In the genomic region with DNA sequence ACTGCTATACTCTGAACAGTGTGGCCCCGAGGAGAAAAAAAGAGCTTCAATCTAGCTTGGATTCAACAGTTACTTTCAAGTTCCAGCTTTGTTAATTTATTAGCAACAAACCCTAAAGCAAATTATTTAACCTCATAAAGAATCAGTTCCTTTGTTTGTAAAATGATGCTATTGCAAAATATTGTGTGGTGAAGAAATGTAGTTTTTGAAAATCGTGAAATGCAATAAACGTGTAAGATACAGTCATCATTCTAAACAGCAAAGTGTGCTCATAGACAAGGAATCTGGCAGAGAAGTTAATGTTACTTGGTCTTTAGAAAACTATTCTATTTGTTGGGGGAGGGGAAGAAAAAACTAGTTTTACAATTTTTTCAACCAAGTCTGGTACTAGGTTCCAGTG, we compare ENCODE assay signal across 16 cellular contexts.
DNase-seq lines count a peak whose midpoint lies in the region; ATAC-seq and TF ChIP-seq lines count a peak whose summit lies in the region.
"Had no signal": no experiment of that assay in that cellular context is flagged by ENCODE, and none has a peak within 500 bp of the region (broad histone marks: within the 10 kb centered on the region; RNA-seq: fewer than 3 reads in every experiment).

No MANE protein-coding gene starts in this region.

- peak; percentile 75 for DNase-seq in EH (ENCODE audit: low read depth)
- peak; percentile 18 for DNase-seq in PC-3
- peak; percentile 53 for DNase-seq in epithelial cell of esophagus (ENCODE audit: low read depth)
- peak; percentile 4 for DNase-seq in iris pigment epithelial cell (ENCODE audit: low read depth)
- no peak for DNase-seq in effector memory CD8-positive, alpha-beta T cell
- no peak for DNase-seq in natural killer cell treated with Interleukin-12 subunit alpha and Interleukin-12 subunit beta and Interleukin-15 and Interleukin-18, amount 100 ng/mL, for 72 hours (ENCODE audit: low spot score)
- DNase-seq: ACHN, MM.1S, NCI-H1105, NCI-H1694 treated with DMSO at 0.1 percent for 48 hours had no signal

- H3K27me3 Mint-ChIP-seq in effector memory CD8-positive, alpha-beta T cell, result no peaks in the 10 kb centered on the region
- H3K27me3 Mint-ChIP-seq in natural killer cell treated with Interleukin-12 subunit alpha and Interleukin-12 subunit beta and Interleukin-15 and Interleukin-18, amount 100 ng/mL, for 72 hours, result no peaks in the 10 kb centered on the region

- no peak overlapping the region for H3K4me3 Mint-ChIP-seq in effector memory CD8-positive, alpha-beta T cell
- no peak overlapping the region for H3K4me3 Mint-ChIP-seq in natural killer cell treated with Interleukin-12 subunit alpha and Interleukin-12 subunit beta and Interleukin-15 and Interleukin-18, amount 100 ng/mL, for 72 hours

- no peaks in the 10 kb centered on the region for H3K4me1 Mint-ChIP-seq in effector memory CD8-positive, alpha-beta T cell (ENCODE audit: low read depth in 2 of 2)
- H3K4me1 Mint-ChIP-seq in natural killer cell treated with Interleukin-12 subunit alpha and Interleukin-12 subunit beta and Interleukin-15 and Interleukin-18, amount 100 ng/mL, for 72 hours (ENCODE audit: low read depth in 2 of 2), result no peaks in the 10 kb centered on the region

- TF ChIP-seq CTCF in PC-3 (conservative IDR thresholded peaks at IDR 0.05; ENCODE audit: low read depth, low read length), result no peak
- TF ChIP-seq CTCF in epithelial cell of esophagus (IDR thresholded peaks at IDR 0.05; ENCODE audit: insufficient read depth, low read depth, low read length, missing control alignments), result no peak

- H2AFZ ChIP-seq in PC-3 (ENCODE audit: low read length), result no peak overlapping the region

- peaks cover 0 to 10% of the 10 kb centered on the region in 2 donors for H3K9me3 Mint-ChIP-seq in effector memory CD8-positive, alpha-beta T cell
- H3K9me3 Mint-ChIP-seq in natural killer cell treated with Interleukin-12 subunit alpha and Interleukin-12 subunit beta and Interleukin-15 and Interleukin-18, amount 100 ng/mL, for 72 hours, result peaks cover 15% of the 10 kb centered on the region

- no peaks in the 10 kb centered on the region for H3K36me3 Mint-ChIP-seq in effector memory CD8-positive, alpha-beta T cell (ENCODE audit: insufficient read depth)
- H3K36me3 Mint-ChIP-seq in natural killer cell treated with Interleukin-12 subunit alpha and Interleukin-12 subunit beta and Interleukin-15 and Interleukin-18, amount 100 ng/mL, for 72 hours, result peaks cover 4% of the 10 kb centered on the region

- no peaks in the 10 kb centered on the region for H3K27me3 ChIP-seq in PC-3 (ENCODE audit: low read length)
- H3K27me3 ChIP-seq: BLaER1 treated with 17β-estradiol and CSF1 and Interleukin-3, amounts not matched to agents 10 nM and 100 nM had no signal

- no peaks in the 10 kb centered on the region for H4K20me1 ChIP-seq in PC-3 (ENCODE audit: low read length)
- H4K20me1 ChIP-seq: BLaER1 treated with 17β-estradiol and CSF1 and Interleukin-3, amounts not matched to agents 10 nM and 100 nM had no signal

- H3K4me1 ChIP-seq in PC-3 (ENCODE audit: insufficient read depth, low read length), result no peaks in the 10 kb centered on the region
- H3K4me1 ChIP-seq: BLaER1 treated with 17β-estradiol and CSF1 and Interleukin-3, amounts not matched to agents 10 nM and 100 nM; HAP-1 had no signal

- POLR2A ChIA-PET in PC-3 (lab: Charles Lee; ENCODE audit: unreplicated experiment), result no interaction called here

- H3K27ac Mint-ChIP-seq in effector memory CD8-positive, alpha-beta T cell, result no peak overlapping the region
- H3K27ac Mint-ChIP-seq in natural killer cell treated with Interleukin-12 subunit alpha and Interleukin-12 subunit beta and Interleukin-15 and Interleukin-18, amount 100 ng/mL, for 72 hours, result no peak overlapping the region

- CTCF ChIA-PET in PC-3 (lab: Charles Lee), result no interaction called here

- H3K36me3 ChIP-seq in PC-3 (ENCODE audit: low read depth, low read length), result no peaks in the 10 kb centered on the region
- H3K36me3 ChIP-seq: BLaER1 treated with 17β-estradiol and CSF1 and Interleukin-3, amounts not matched to agents 10 nM and 100 nM; HAP-1 had no signal

- no peak overlapping the region for H3K27ac ChIP-seq in PC-3 (ENCODE audit: low read length)
- H3K27ac ChIP-seq: BLaER1 treated with 17β-estradiol and CSF1 and Interleukin-3, amounts not matched to agents 10 nM and 100 nM had no signal

- no TSS peak for BruUV-seq in PC-3 (replicated peaks; lab: Mats Ljungman, UMichigan)

- H3F3A ChIP-seq in PC-3 (ENCODE audit: low read length, unreplicated experiment), result no peaks in the 10 kb centered on the region

- H3K9ac ChIP-seq in PC-3 (ENCODE audit: low read length), result no peak overlapping the region
- H3K9ac ChIP-seq: BLaER1 treated with 17β-estradiol and CSF1 and Interleukin-3, amounts not matched to agents 10 nM and 100 nM had no signal

- H3K79me2 ChIP-seq in PC-3 (ENCODE audit: low read length), result no peaks in the 10 kb centered on the region

- ATAC-seq in PC-3 (no peak), HG02981 (IDR thresholded peaks at IDR 0.05; ENCODE audit: unreplicated experiment) (no peak), HG03432 (IDR thresholded peaks at IDR 0.05; ENCODE audit: unreplicated experiment) (no peak)
- ATAC-seq in effector memory CD8-positive, alpha-beta T cell (replicated peaks), result no peak
- no peak for ATAC-seq in natural killer cell treated with Interleukin-12 subunit alpha and Interleukin-12 subunit beta and Interleukin-15 and Interleukin-18, amount 100 ng/mL, for 72 hours
- ATAC-seq: K562, SK-N-SH treated with all-trans-retinoic acid at 6 μM for 48 hours had no signal

- intact Hi-C loops in PC-3 (cut with micrococcal nuclease), result no loop called here

- no peaks in the 10 kb centered on the region for H3K9me2 ChIP-seq in PC-3 (replicated peaks; ENCODE audit: low read length)

- H3K4me3 ChIP-seq in PC-3 (ENCODE audit: low read length), result no peak overlapping the region
- H3K4me3 ChIP-seq in epithelial cell of esophagus (ENCODE audit: low read length), result no peak overlapping the region
- H3K4me3 ChIP-seq: BLaER1 treated with 17β-estradiol and CSF1 and Interleukin-3, amounts not matched to agents 10 nM and 100 nM; HAP-1; K562 had no signal

- H3K4me2 ChIP-seq in PC-3 (ENCODE audit: low read length), result no peak overlapping the region
- H3K4me2 ChIP-seq: BLaER1 treated with 17β-estradiol and CSF1 and Interleukin-3, amounts not matched to agents 10 nM and 100 nM had no signal

- H3K9me3 ChIP-seq in PC-3 (ENCODE audit: low read length), result no peaks in the 10 kb centered on the region
- H3K9me3 ChIP-seq: BLaER1 treated with 17β-estradiol and CSF1 and Interleukin-3, amounts not matched to agents 10 nM and 100 nM; HAP-1 had no signal

Comparison
In these comparisons a context has a peak if more than half of its experiments do, and no peak if none do; other contexts are left out.
1. DNase-seq: peak in EH (single experiment), PC-3 (single experiment), epithelial cell of esophagus (single experiment) and iris pigment epithelial cell (single experiment); none in effector memory CD8-positive, alpha-beta T cell (0 of 3) and natural killer cell treated with Interleukin-12 subunit alpha and Interleukin-12 subunit beta and Interleukin-15 and Interleukin-18, amount 100 ng/mL, for 72 hours (single experiment).